27 cellular contexts compared by ENCODE assay signal in genomic region chr10:69847883-69848282, GRCh38. TPM values are rescaled to one million over a fixed set of nuclear protein-coding genes. Genes with fewer than 3 reads are reported as not detected.
DNase-seq lines count a peak whose midpoint lies in the region; ATAC-seq and TF ChIP-seq lines count a peak whose summit lies in the region.
"Had no signal": no experiment of that assay in that cellular context is flagged by ENCODE, and none has a peak within 500 bp of the region (broad histone marks: within the 10 kb centered on the region; RNA-seq: fewer than 3 reads in every experiment).

No MANE protein-coding gene starts in this region.

- peaks cover 61% of the 10 kb centered on the region for H3K4me1 Mint-ChIP-seq in neural progenitor cell
- H3K4me1 Mint-ChIP-seq: activated CD4-positive, alpha-beta T cell treated with anti-CD3 and anti-CD28 coated beads, Interleukin-2, amount 10 ng/mL, durations not matched to agents 7 days and 5 days; activated CD8-positive, alpha-beta memory T cell treated with anti-CD3 and anti-CD28 coated beads, Interleukin-2, amount 10 ng/mL, durations not matched to agents 7 days and 5 days; activated naive CD4-positive, alpha-beta T cell treated with anti-CD3 and anti-CD28 coated beads, Interleukin-2, amount 50 U/mL, for 24 hours; central memory CD8-positive, alpha-beta T cell had no signal

- H3K4me2 ChIP-seq in neural progenitor cell, result peak overlapping the region; percentile 24
- H3K4me2 ChIP-seq: KMS-11 had no signal

- no peaks in the 10 kb centered on the region for H4K20me1 ChIP-seq in neural progenitor cell (ENCODE audit: low read depth)

- H3K27ac Mint-ChIP-seq in neural progenitor cell, result peak overlapping the region; percentile 73
- H3K27ac Mint-ChIP-seq: activated CD4-positive, alpha-beta T cell treated with anti-CD3 and anti-CD28 coated beads, Interleukin-2, amount 10 ng/mL, durations not matched to agents 7 days and 5 days; activated CD8-positive, alpha-beta memory T cell treated with anti-CD3 and anti-CD28 coated beads, Interleukin-2, amount 10 ng/mL, durations not matched to agents 7 days and 5 days; activated naive CD4-positive, alpha-beta T cell treated with anti-CD3 and anti-CD28 coated beads, Interleukin-2, amount 50 U/mL, for 24 hours; activated T-helper 1 cell treated with anti-CD3 and anti-CD28 coated beads, Interleukin-12 subunit alpha, Interleukin-12 subunit beta, Interleukin-2, Interleukin-4 antibody, amounts not matched to agents 30 ng/mL and 10 ng/mL and 1 ng/mL, durations not matched to agents 14 hours and 24 hours and 36 hours; CD8-positive, alpha-beta T cell had no signal

- H2AFZ ChIP-seq in neural progenitor cell (replicated peaks), result no peak overlapping the region

- no peak overlapping the region for H3K4me3 Mint-ChIP-seq in neural progenitor cell
- H3K4me3 Mint-ChIP-seq: activated CD4-positive, alpha-beta T cell treated with anti-CD3 and anti-CD28 coated beads, Interleukin-2, amount 10 ng/mL, durations not matched to agents 7 days and 5 days; activated CD8-positive, alpha-beta memory T cell treated with anti-CD3 and anti-CD28 coated beads, Interleukin-2, amount 10 ng/mL, durations not matched to agents 7 days and 5 days; activated naive CD4-positive, alpha-beta T cell treated with anti-CD3 and anti-CD28 coated beads, Interleukin-2, amount 50 U/mL, for 24 hours; activated T-helper 1 cell treated with anti-CD3 and anti-CD28 coated beads, Interleukin-12 subunit alpha, Interleukin-12 subunit beta, Interleukin-2, Interleukin-4 antibody, amounts not matched to agents 30 ng/mL and 10 ng/mL and 1 ng/mL, durations not matched to agents 14 hours and 24 hours and 36 hours; CD8-positive, alpha-beta T cell; central memory CD8-positive, alpha-beta T cell had no signal

- no peak overlapping the region for H3K9ac ChIP-seq in neural progenitor cell
- H3K9ac ChIP-seq: KMS-11 had no signal

- TF ChIP-seq CTCF in neural progenitor cell (IDR thresholded peaks at IDR 0.05), result no peak

- H3K27ac ChIP-seq in neural progenitor cell, result no peak overlapping the region
- H3K27ac ChIP-seq: KMS-11, skin epidermis, thoracic aorta had no signal

- H3K27me3 Mint-ChIP-seq in neural progenitor cell (ENCODE audit: insufficient read depth, low read depth), result peaks cover 21% of the 10 kb centered on the region

- H3K36me3 ChIP-seq in neural progenitor cell, result no peaks in the 10 kb centered on the region
- H3K36me3 ChIP-seq: thoracic aorta had no signal

- DNase-seq in EH (ENCODE audit: low read depth), result peak; percentile 45
- peak; percentile 52 for DNase-seq in M059J (ENCODE audit: low read depth)
- DNase-seq in glomerular visceral epithelial cell (ENCODE audit: extremely low spot score), result peak; percentile 24
- DNase-seq in neural progenitor cell (ENCODE audit: low spot score), result no peak
- DNase-seq in NOMO-1 (lab: John Stamatoyannopoulos, UW; ENCODE audit: unreplicated experiment in 2 of 2), result no peak
- no peak for DNase-seq in NCI-H146 treated with DMSO at 0.1 percent for 48 hours (lab: John Stamatoyannopoulos, UW; ENCODE audit: unreplicated experiment)
- DNase-seq in UCSD-AML1 (lab: John Stamatoyannopoulos, UW; ENCODE audit: unreplicated experiment), result no peak
- DNase-seq: activated CD4-positive, alpha-beta T cell treated with anti-CD3 and anti-CD28 coated beads, Interleukin-2, amount 10 ng/mL, durations not matched to agents 7 days and 5 days; activated CD8-positive, alpha-beta memory T cell treated with anti-CD3 and anti-CD28 coated beads, Interleukin-2, amount 10 ng/mL, durations not matched to agents 7 days and 5 days; CD8-positive, alpha-beta T cell; erythroblast; midbrain; MV-4-11; NCI-H187; OCI-M1; SHP77; stimulated activated CD4-positive, alpha-beta T cell treated with anti-CD3 and anti-CD28 coated beads, Interleukin-2, amount 100 ng/mL, for 48 hours; stimulated activated naive CD4-positive, alpha-beta T cell had no signal

- H3K4me1 ChIP-seq in neural progenitor cell, result peaks cover 61% of the 10 kb centered on the region

- no peak for ATAC-seq in GM21390 (IDR thresholded peaks at IDR 0.05; ENCODE audit: unreplicated experiment)
- ATAC-seq: activated CD8-positive, alpha-beta memory T cell treated with anti-CD3 and anti-CD28 coated beads, Interleukin-2, amount 10 ng/mL, durations not matched to agents 7 days and 5 days; CD8-positive, alpha-beta T cell; left lobe of liver had no signal

- H3F3A ChIP-seq in neural progenitor cell (ENCODE audit: low read depth), result peaks cover 43% of the 10 kb centered on the region

- no peaks in the 10 kb centered on the region for H3K9me3 ChIP-seq in neural progenitor cell (ENCODE audit: low read depth)
- H3K9me3 ChIP-seq: thoracic aorta had no signal

- no peaks in the 10 kb centered on the region for H3K79me2 ChIP-seq in neural progenitor cell (ENCODE audit: low read depth)

- H3K4me3 ChIP-seq in neural progenitor cell, result no peak overlapping the region
- H3K4me3 ChIP-seq: skin epidermis, thoracic aorta had no signal

- H3K9me3 Mint-ChIP-seq in neural progenitor cell, result no peaks in the 10 kb centered on the region
- H3K9me3 Mint-ChIP-seq: activated CD4-positive, alpha-beta T cell treated with anti-CD3 and anti-CD28 coated beads, Interleukin-2, amount 10 ng/mL, durations not matched to agents 7 days and 5 days; activated naive CD4-positive, alpha-beta T cell treated with anti-CD3 and anti-CD28 coated beads, Interleukin-2, amount 50 U/mL, for 24 hours; activated T-helper 1 cell treated with anti-CD3 and anti-CD28 coated beads, Interleukin-12 subunit alpha, Interleukin-12 subunit beta, Interleukin-2, Interleukin-4 antibody, amounts not matched to agents 30 ng/mL and 10 ng/mL and 1 ng/mL, durations not matched to agents 14 hours and 24 hours and 36 hours; CD8-positive, alpha-beta T cell; central memory CD8-positive, alpha-beta T cell had no signal

- H3K36me3 Mint-ChIP-seq in neural progenitor cell, result no peaks in the 10 kb centered on the region
- H3K36me3 Mint-ChIP-seq: activated CD8-positive, alpha-beta memory T cell treated with anti-CD3 and anti-CD28 coated beads, Interleukin-2, amount 10 ng/mL, durations not matched to agents 7 days and 5 days; activated naive CD4-positive, alpha-beta T cell treated with anti-CD3 and anti-CD28 coated beads, Interleukin-2, amount 50 U/mL, for 24 hours; CD8-positive, alpha-beta T cell had no signal

- no peaks in the 10 kb centered on the region for H3K27me3 ChIP-seq in neural progenitor cell

RNA-seq across cellular contexts. Expression of gene COL13A1, which starts 46.2 kb away (rescaled TPM):
- 5.7 and 15.6 TPM in 2 replicates for total RNA-seq in M059J (2014; rRNA removed; shearing (Covaris generic))
- total RNA-seq in neural progenitor cell (ENCODE audit: low replicate concordance), result 1.3 and 9.5 TPM in 2 replicates
- total RNA-seq: activated CD4-positive, alpha-beta T cell treated with anti-CD3 and anti-CD28 coated beads, Interleukin-2, amount 10 ng/mL, durations not matched to agents 7 days and 5 days; activated CD8-positive, alpha-beta memory T cell treated with anti-CD3 and anti-CD28 coated beads, Interleukin-2, amount 10 ng/mL, durations not matched to agents 7 days and 5 days; activated T-helper 1 cell treated with anti-CD3 and anti-CD28 coated beads, Interleukin-12 subunit alpha, Interleukin-12 subunit beta, Interleukin-2, Interleukin-4 antibody, amounts not matched to agents 30 ng/mL and 10 ng/mL and 1 ng/mL, durations not matched to agents 14 hours and 24 hours and 36 hours; CD8-positive, alpha-beta T cell; T-helper 1 cell treated with Interleukin-12 subunit alpha and Interleukin-12 subunit beta and Interleukin-4 antibody, amounts not matched to agents 30 ng/mL and 1 ng/mL, for 36 hours had no signal

Comparison
In these comparisons a context has a peak if more than half of its experiments do, and no peak if none do; other contexts are left out.
1. DNase-seq: peak in EH (single experiment), M059J (single experiment) and glomerular visceral epithelial cell (single experiment); none in neural progenitor cell (single experiment), NOMO-1 (0 of 2), NCI-H146 treated with DMSO at 0.1 percent for 48 hours (single experiment) and UCSD-AML1 (single experiment).